9 cellular contexts compared by ENCODE assay signal in genomic region chr7:155489862-155490696, GRCh38. TPM values are rescaled to one million over a fixed set of nuclear protein-coding genes. Genes with fewer than 3 reads are reported as not detected.
DNase-seq lines count a peak whose midpoint lies in the region; TF ChIP-seq lines count a peak whose summit lies in the region.
"Had no signal": no experiment of that assay in that cellular context is flagged by ENCODE, and none has a peak within 500 bp of the region (broad histone marks: within the 10 kb centered on the region; RNA-seq: fewer than 3 reads in every experiment).

No MANE protein-coding gene starts in this region.

- H3K4me1 Mint-ChIP-seq in T-helper 2 cell treated with Interferon-gamma antibody and Interleukin-4, amounts not matched to agents 5 μg/mL and 100 μg/mL, for 36 hours (ENCODE audit: low read depth), result peaks cover 13% of the 10 kb centered on the region
- H3K4me1 Mint-ChIP-seq in Caco-2 (ENCODE audit: low read depth, unreplicated experiment), result no peaks in the 10 kb centered on the region

- peak overlapping the region; percentile 46 for H3K4me3 ChIP-seq in HUES64 (ENCODE audit: low read length)
- H3K4me3 ChIP-seq in esophagus (ENCODE audit: low read depth in 1 of 2, low read length in 2 of 2), result peak overlapping the region; percentile 33 to 37
- peak overlapping the region; percentile 23 for H3K4me3 ChIP-seq in ovary
- no peak overlapping the region for H3K4me3 ChIP-seq in Caco-2 (ENCODE audit: low read depth, low read length)

- CTCF ChIA-PET in Caco-2 (lab: Charles Lee), result no interaction called here
- CTCF ChIA-PET in HEK293T (lab: Yijun Ruan, JAX), result interaction anchor here (1.5 kb wide), 1 partner anchor 10 kb away, joined by 5 read pairs; no protein-coding TSS in a partner anchor

- no TSS peak for BruUV-seq in Caco-2 (replicated peaks; lab: Mats Ljungman, UMichigan)

- no peak overlapping the region for H3K9ac ChIP-seq in HUES64 (ENCODE audit: low read depth, low read length)

- WGBS in HUES64, result 44% methylated on average over 32 of the region's 32 CpGs
- 49 to 52% methylated on average over 28 to 32 of the region's 32 CpGs for WGBS in esophagus, 2 donors
- 30 to 41% (median 39%) methylated on average over 24 to 32 of the region's 32 CpGs for WGBS in ovary, 3 donors

- no peaks in the 10 kb centered on the region for H3K9me3 Mint-ChIP-seq in T-helper 2 cell treated with Interferon-gamma antibody and Interleukin-4, amounts not matched to agents 5 μg/mL and 100 μg/mL, for 36 hours
- no peaks in the 10 kb centered on the region for H3K9me3 Mint-ChIP-seq in Caco-2 (ENCODE audit: unreplicated experiment)

- peaks cover 34% of the 10 kb centered on the region for H3K27me3 Mint-ChIP-seq in T-helper 2 cell treated with Interferon-gamma antibody and Interleukin-4, amounts not matched to agents 5 μg/mL and 100 μg/mL, for 36 hours (ENCODE audit: low read depth)
- peaks cover 6% of the 10 kb centered on the region for H3K27me3 Mint-ChIP-seq in Caco-2 (ENCODE audit: insufficient read depth, unreplicated experiment)

- no peaks in the 10 kb centered on the region for H3K36me3 Mint-ChIP-seq in T-helper 2 cell treated with Interferon-gamma antibody and Interleukin-4, amounts not matched to agents 5 μg/mL and 100 μg/mL, for 36 hours (ENCODE audit: low read depth)
- no peaks in the 10 kb centered on the region for H3K36me3 Mint-ChIP-seq in Caco-2 (ENCODE audit: insufficient read depth, unreplicated experiment)

- H3K4me1 ChIP-seq in HUES64 (ENCODE audit: insufficient read depth, low read length) (peaks cover 14% of the 10 kb centered on the region), esophagus (ENCODE audit: control insufficient read depth in 2 of 2, insufficient read depth in 2 of 2, low read length in 1 of 2) (peaks cover 5 to 7% of the 10 kb centered on the region in 2 donors), ovary (ENCODE audit: insufficient read depth) (peaks cover 4% of the 10 kb centered on the region), Caco-2 (no peaks in the 10 kb centered on the region)

- TF ChIP-seq POLR2A in ovary (IDR thresholded peaks at IDR 0.05), result no peak

- TF ChIP-seq CTCF in ovary (IDR thresholded peaks at IDR 0.05) (no peak), Caco-2 (IDR thresholded peaks at IDR 0.05; ENCODE audit: insufficient read depth in 1 of 2, low read depth in 1 of 2, low read length in 1 of 2, severe bottlenecking in 1 of 2, unreplicated experiment in 1 of 2) (no peak)

- peak overlapping the region; percentile 69 for H3K4me3 Mint-ChIP-seq in T-helper 2 cell treated with Interferon-gamma antibody and Interleukin-4, amounts not matched to agents 5 μg/mL and 100 μg/mL, for 36 hours
- no peak overlapping the region for H3K4me3 Mint-ChIP-seq in Caco-2 (ENCODE audit: unreplicated experiment)

- H3K27ac Mint-ChIP-seq in T-helper 2 cell treated with Interferon-gamma antibody and Interleukin-4, amounts not matched to agents 5 μg/mL and 100 μg/mL, for 36 hours, result no peak overlapping the region
- no peak overlapping the region for H3K27ac Mint-ChIP-seq in Caco-2 (ENCODE audit: unreplicated experiment)

- H3K36me3 ChIP-seq in HUES64 (ENCODE audit: insufficient read depth, low read length) (no peaks in the 10 kb centered on the region), esophagus (ENCODE audit: control insufficient read depth in 2 of 2, insufficient read depth in 2 of 2, low read length in 1 of 2) (no peaks in the 10 kb centered on the region), ovary (no peaks in the 10 kb centered on the region), Caco-2 (ENCODE audit: control insufficient read depth, insufficient read depth, low read length) (no peaks in the 10 kb centered on the region)

- POLR2A ChIA-PET in Caco-2 (lab: Charles Lee) (no interaction called here), HEK293T (lab: Yijun Ruan, JAX) (interaction anchor here (0.7 kb wide), 1 partner anchor 318 kb away, joined by 3 read pairs; no protein-coding TSS in a partner anchor)

- no peak for TF ChIP-seq EP300 in ovary (IDR thresholded peaks at IDR 0.05)

- DNase-seq in T-helper 2 cell treated with Interferon-gamma antibody and Interleukin-4, amounts not matched to agents 5 μg/mL and 100 μg/mL, for 36 hours (ENCODE audit: low spot score), result no peak
- DNase-seq in T-helper 2 cell (no peak), ovary (no peak), Caco-2 (no peak), HEK293T (ENCODE audit: extremely low spot score) (no peak)
- no peak for DNase-seq in stimulated activated naive CD4-positive, alpha-beta T cell treated with Interleukin-2 at 50 U/mL for 16 hours (lab: John Stamatoyannopoulos, UW)

- peak overlapping the region; percentile 46; the same call in 1 of the 2 replicates for H3K27ac ChIP-seq in HUES64 (ENCODE audit: low read depth, low read length)
- no peak overlapping the region for H3K27ac ChIP-seq in esophagus (ENCODE audit: low read depth in 2 of 2, low read length in 1 of 2)
- no peak overlapping the region for H3K27ac ChIP-seq in ovary

- H3K9me3 ChIP-seq in HUES64 (ENCODE audit: insufficient read depth, low read depth, low read length) (no peaks in the 10 kb centered on the region), esophagus (ENCODE audit: control insufficient read depth in 2 of 2, insufficient read depth in 1 of 2, low read depth in 1 of 2, low read length in 1 of 2) (no peaks in the 10 kb centered on the region), ovary (no peaks in the 10 kb centered on the region), Caco-2 (no peaks in the 10 kb centered on the region)

- H3K27me3 ChIP-seq in HUES64 (ENCODE audit: insufficient read depth, low read length) (peaks cover 97% of the 10 kb centered on the region), esophagus (ENCODE audit: control insufficient read depth in 1 of 2, insufficient read depth in 2 of 2, low read length in 2 of 2) (peaks cover 0 to 4% of the 10 kb centered on the region in 2 donors), ovary (no peaks in the 10 kb centered on the region), Caco-2 (replicated peaks; ENCODE audit: control insufficient read depth, insufficient read depth, low read length) (no peaks in the 10 kb centered on the region)

- intact Hi-C loops in ovary (cut with DNase I), result no loop called here
- intact Hi-C loops in Caco-2 (cut with micrococcal nuclease; ENCODE audit: unreplicated experiment), result no loop called here

TF ChIP-seq in HEK293T, 16 proteins besides CTCF, POLR2A, EP300 and RAD21:
- TF ChIP-seq FOXM1 (IDR thresholded peaks at IDR 0.05; ENCODE audit: borderline replicate concordance) (no peak), ELF4 (IDR thresholded peaks at IDR 0.05) (no peak), SP1 (IDR thresholded peaks at IDR 0.05) (no peak), SUZ12 (IDR thresholded peaks at IDR 0.05) (no peak), NFRKB (IDR thresholded peaks at IDR 0.05) (no peak), ARNT (IDR thresholded peaks at IDR 0.05) (no peak), PKNOX1 (IDR thresholded peaks at IDR 0.05) (no peak), L3MBTL2 (conservative IDR thresholded peaks at IDR 0.05) (no peak), CTBP1 (IDR thresholded peaks at IDR 0.05; ENCODE audit: borderline replicate concordance) (no peak), TARDBP (IDR thresholded peaks at IDR 0.05) (no peak), HDGF (IDR thresholded peaks at IDR 0.05; ENCODE audit: borderline replicate concordance) (no peak), FOXK2 (IDR thresholded peaks at IDR 0.05) (no peak), FOXA1 (IDR thresholded peaks at IDR 0.05) (no peak), LEF1 (IDR thresholded peaks at IDR 0.05; ENCODE audit: borderline replicate concordance) (no peak), BHLHE40 (IDR thresholded peaks at IDR 0.05; ENCODE audit: borderline replicate concordance) (no peak), ZNF384 (IDR thresholded peaks at IDR 0.05) (no peak)

RNA-seq across cellular contexts. Expression of gene EN2, which starts 32.1 kb away (rescaled TPM):
- polyA plus RNA-seq in HUES64 (2013, experiment 1 of 2), result 3.0 TPM
- polyA plus RNA-seq in HUES64 (2013, experiment 2 of 2), result 8.2 TPM
- polyA plus RNA-seq in esophagus, result under 1 TPM; 0.01 to 0.02 TPM
- total RNA-seq in ovary, result 1 to 10 TPM in 3 of 7 donors, under 1 TPM in 3, not detected in 1; 0.57 to 1.8 (median 1.2) TPM
- polyA plus RNA-seq in ovary, result under 1 TPM; 0.15 to 0.35 TPM
- total RNA-seq in Caco-2 (2022), result 1.1 and 1.5 TPM in 2 replicates
- polyA plus RNA-seq: AG04450 had no signal

RNA-seq across cellular contexts. Expression of gene CNPY1, which starts 56.3 kb away (rescaled TPM):
- 1.1 TPM for polyA plus RNA-seq in HUES64 (2013, experiment 1 of 2)
- 2.4 TPM for polyA plus RNA-seq in HUES64 (2013, experiment 2 of 2)
- polyA plus RNA-seq in esophagus (not detected), ovary (under 1 TPM in 1 of 2 donors, not detected in 1; 0.05 TPM)
- total RNA-seq in ovary (not detected), Caco-2 (2022) (not detected in 2 replicates)
- polyA plus RNA-seq: AG04450 had no signal
